Comparison of ENCODE assay signal across 16 cellular contexts in genomic region chr16:57416084-57416483, GRCh38. TPM values are rescaled to one million over a fixed set of nuclear protein-coding genes. Genes with fewer than 3 reads are reported as not detected.
DNase-seq lines count a peak whose midpoint lies in the region; ATAC-seq and TF ChIP-seq lines count a peak whose summit lies in the region.
"Had no signal": no experiment of that assay in that cellular context is flagged by ENCODE, and none has a peak within 500 bp of the region (broad histone marks: within the 10 kb centered on the region; RNA-seq: fewer than 3 reads in every experiment).

No MANE protein-coding gene starts in this region.

- H3K4me3 Mint-ChIP-seq in GM23338 (no peak overlapping the region; the same call in 2 of the 3 replicates), neural crest cell (no peak overlapping the region)

- H3K27ac ChIP-seq in GM23338 (ENCODE audit: low read depth) (no peak overlapping the region), caudate nucleus (ENCODE audit: low read depth, low read length) (peak overlapping the region; percentile 16)
- H3K27ac ChIP-seq: suprapubic skin had no signal

- H3K4me3 ChIP-seq in GM23338, result peak overlapping the region; percentile 58; the same call in 1 of the 2 replicates
- H3K4me3 ChIP-seq: mucosa of descending colon had no signal

- H3K36me3 Mint-ChIP-seq in GM23338 (ENCODE audit: low read depth), result no peaks in the 10 kb centered on the region
- no peaks in the 10 kb centered on the region for H3K36me3 Mint-ChIP-seq in neural crest cell (ENCODE audit: low read depth)

- peak overlapping the region; percentile 92 for H2AFZ ChIP-seq in GM23338

- peaks cover 30% of the 10 kb centered on the region for H3K4me1 Mint-ChIP-seq in GM23338
- peaks cover 35% of the 10 kb centered on the region for H3K4me1 Mint-ChIP-seq in neural crest cell

- H3K36me3 ChIP-seq in GM23338 (ENCODE audit: insufficient read depth), result no peaks in the 10 kb centered on the region
- H3K36me3 ChIP-seq: adrenal gland, gastrocnemius medialis, suprapubic skin had no signal

- no peak for TF ChIP-seq CTCF in GM23338 (conservative IDR thresholded peaks at IDR 0.05; ENCODE audit: low read depth in 2 of 2)
- no peak for TF ChIP-seq CTCF in neural crest cell (conservative IDR thresholded peaks at IDR 0.05)

- ATAC-seq in GM23338 (no peak), HG03571 (IDR thresholded peaks at IDR 0.05; ENCODE audit: unreplicated experiment) (no peak), GM19023 (IDR thresholded peaks at IDR 0.05; ENCODE audit: unreplicated experiment) (no peak)

- H3K9me2 ChIP-seq in GM23338 (ENCODE audit: insufficient read depth), result no peaks in the 10 kb centered on the region

- peak overlapping the region; percentile 75 for H3K4me2 ChIP-seq in GM23338

- H3K9me3 Mint-ChIP-seq in GM23338 (no peaks in the 10 kb centered on the region), neural crest cell (no peaks in the 10 kb centered on the region)
- H3K9me3 Mint-ChIP-seq: activated T-cell treated with anti-CD3 and anti-CD28 coated beads, Interleukin-2, amount 50 U/mL, for 24 hours had no signal

- no peaks in the 10 kb centered on the region for H3K79me2 ChIP-seq in GM23338 (replicated peaks; ENCODE audit: insufficient read depth)

- H3K27me3 Mint-ChIP-seq in GM23338 (ENCODE audit: insufficient read depth, low read depth, poor library complexity) (peaks cover 13% of the 10 kb centered on the region), neural crest cell (ENCODE audit: low read depth) (no peaks in the 10 kb centered on the region)
- H3K27me3 Mint-ChIP-seq: activated T-cell treated with anti-CD3 and anti-CD28 coated beads, Interleukin-2, amount 50 U/mL, for 24 hours had no signal

- no peaks in the 10 kb centered on the region for H4K20me1 ChIP-seq in GM23338 (replicated peaks; ENCODE audit: insufficient read depth)

- DNase-seq in GM23338 (ENCODE audit: low spot score) (no peak), caudate nucleus (lab: John Stamatoyannopoulos, UW) (no peak), neural crest cell (ENCODE audit: low read depth, low spot score) (no peak), NCI-H446 treated with DMSO at 0.1 percent for 48 hours (lab: John Stamatoyannopoulos, UW) (no peak)
- DNase-seq: activated CD4-positive, alpha-beta T cell treated with anti-CD3 and anti-CD28 coated beads for 4 hours; activated T-cell treated with anti-CD3 and anti-CD28 coated beads, Interleukin-2, amount 50 U/mL, for 24 hours; AML-193; cerebellar nuclear complex; gastrocnemius medialis; GOT3; NCI-H82 had no signal

- no peaks in the 10 kb centered on the region for H3K27me3 ChIP-seq in GM23338 (ENCODE audit: insufficient read depth)
- H3K27me3 ChIP-seq: adrenal gland, gastrocnemius medialis, suprapubic skin had no signal

- H3K27ac Mint-ChIP-seq in GM23338 (no peak overlapping the region), neural crest cell (ENCODE audit: unreplicated experiment) (peak overlapping the region; percentile 75)

- peaks cover 8% of the 10 kb centered on the region; the same call in 1 of the 2 replicates for H3K4me1 ChIP-seq in GM23338 (ENCODE audit: insufficient read depth)

- peaks cover 4% of the 10 kb centered on the region for H3F3A ChIP-seq in GM23338 (replicated peaks; ENCODE audit: low read depth)

TF ChIP-seq in GM23338, 12 proteins besides CTCF, POLR2A, EP300 and RAD21 (continues in another document):
- TF ChIP-seq ZNF462 (CRISPR knock-in tag; IDR thresholded peaks at IDR 0.05), result no peak
- TF ChIP-seq CREB1 (CRISPR knock-in tag; IDR thresholded peaks at IDR 0.05; ENCODE audit: low read depth), result no peak
- TF ChIP-seq POLR2AphosphoS5 (IDR thresholded peaks at IDR 0.05; ENCODE audit: low read depth), result no peak
- no peak for TF ChIP-seq EZH2 (IDR thresholded peaks at IDR 0.05; ENCODE audit: low read depth, unreplicated experiment)
- no peak for TF ChIP-seq JUNB (IDR thresholded peaks at IDR 0.05; ENCODE audit: unreplicated experiment)

RNA-seq across cellular contexts. Expression of gene CCL17, which starts 11.5 kb away (rescaled TPM):
- not detected in 2 replicates for total RNA-seq in GM23338 (2014; rRNA removed; shearing (Covaris generic))
- polyA plus RNA-seq in GM23338 (2016; fragmentation: Nextera tagmentation; extraction: Ambion mirVana), result not detected in 2 replicates
- not detected in 2 replicates for total RNA-seq in neural crest cell
- total RNA-seq: adrenal gland, gastrocnemius medialis, mucosa of descending colon had no signal
- polyA plus RNA-seq: adrenal gland had no signal

RNA-seq across cellular contexts. Expression of gene CIAPIN1, which starts 31.1 kb away (rescaled TPM):
- total RNA-seq in GM23338 (2014; rRNA removed; shearing (Covaris generic)), result 70.3 and 75.4 TPM in 2 replicates
- polyA plus RNA-seq in GM23338 (2016; fragmentation: Nextera tagmentation; extraction: Ambion mirVana), result 36.5 and 40.0 TPM in 2 replicates
- 97.2 and 103 TPM in 2 replicates for total RNA-seq in neural crest cell

RNA-seq across cellular contexts. Expression of gene COQ9, which starts 31.2 kb away (rescaled TPM):
- total RNA-seq in GM23338 (2014; rRNA removed; shearing (Covaris generic)), result 24.7 and 36.3 TPM in 2 replicates
- 26.6 and 28.6 TPM in 2 replicates for polyA plus RNA-seq in GM23338 (2016; fragmentation: Nextera tagmentation; extraction: Ambion mirVana)
- total RNA-seq in neural crest cell, result 41.7 and 46.8 TPM in 2 replicates

RNA-seq across cellular contexts. Expression of gene CX3CL1, which starts 43.8 kb away (rescaled TPM):
- 0.16 and 2.8 TPM in 2 replicates for total RNA-seq in GM23338 (2014; rRNA removed; shearing (Covaris generic))
- 0.24 and 0.30 TPM in 2 replicates for polyA plus RNA-seq in GM23338 (2016; fragmentation: Nextera tagmentation; extraction: Ambion mirVana)
- total RNA-seq in neural crest cell, result 6.0 TPM in 2 replicates

RNA-seq across cellular contexts. Expression of gene POLR2C, which starts 46.4 kb away (rescaled TPM):
- total RNA-seq in GM23338 (2014; rRNA removed; shearing (Covaris generic)), result 107 and 123 TPM in 2 replicates
- 36.4 and 37.6 TPM in 2 replicates for polyA plus RNA-seq in GM23338 (2016; fragmentation: Nextera tagmentation; extraction: Ambion mirVana)
- total RNA-seq in neural crest cell, result 74.0 and 77.5 TPM in 2 replicates
